In the genomic region with DNA sequence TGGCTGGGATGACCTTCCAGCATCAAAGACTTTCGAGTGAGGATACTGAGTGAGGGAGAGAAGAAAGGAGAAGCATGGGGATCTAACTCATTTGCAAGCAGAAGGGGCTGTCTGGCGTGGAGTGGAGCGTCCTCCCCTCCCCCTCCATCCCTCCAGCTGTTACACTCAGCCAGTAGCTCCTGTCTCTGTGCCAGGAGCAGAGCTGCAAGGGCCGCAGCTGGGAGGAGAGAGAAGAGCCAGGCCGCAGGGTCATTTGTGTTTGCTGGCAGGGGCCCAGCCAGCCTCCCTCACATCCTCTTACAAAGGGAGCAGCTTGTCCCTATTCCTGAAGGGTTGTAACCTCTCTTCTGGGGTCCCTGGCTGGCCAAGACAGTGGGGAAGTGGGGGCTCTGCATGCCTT, we compare ENCODE assay signal across 10 cellular contexts. TPM values are rescaled to one million over a fixed set of nuclear protein-coding genes. Genes with fewer than 3 reads are reported as not detected.
DNase-seq lines count a peak whose midpoint lies in the region; ATAC-seq and TF ChIP-seq lines count a peak whose summit lies in the region.
"Had no signal": no experiment of that assay in that cellular context is flagged by ENCODE, and none has a peak within 500 bp of the region (broad histone marks: within the 10 kb centered on the region; RNA-seq: fewer than 3 reads in every experiment).

No MANE protein-coding gene starts in this region.

- TF ChIP-seq CTCF in AG09309 (IDR thresholded peaks at IDR 0.05; ENCODE audit: control insufficient read depth, insufficient read depth, low read depth, low read length, missing control alignments) (no peak), fibroblast of mammary gland (conservative IDR thresholded peaks at IDR 0.05; ENCODE audit: control insufficient read depth, insufficient read depth, low read depth, low read length) (no peak), nephron (IDR thresholded peaks at IDR 0.05; ENCODE audit: unreplicated experiment in 3 of 3) (no peak)

- peak; percentile 11 for DNase-seq in AG09309 (ENCODE audit: low read depth)
- DNase-seq in NCI-H524 (lab: John Stamatoyannopoulos, UW) = peak; percentile 63 to 87
- DNase-seq in fibroblast of mammary gland (ENCODE audit: low read depth) = peak; percentile 88
- no peak for DNase-seq in NCI-H2107 treated with DMSO at 0.1 percent for 48 hours (lab: John Stamatoyannopoulos, UW; ENCODE audit: unreplicated experiment)
- no peak for DNase-seq in islet precursor cell
- DNase-seq: activated naive CD8-positive, alpha-beta T cell treated with anti-CD3 and anti-CD28 coated beads, Interleukin-2, amount 10 ng/mL, durations not matched to agents 7 days and 5 days; CD4-positive, CD25-positive, alpha-beta regulatory T cell had no signal

- no peaks in the 10 kb centered on the region for H3K27me3 Mint-ChIP-seq in nephron (ENCODE audit: low read depth)
- H3K27me3 Mint-ChIP-seq in activated T-helper 17 cell treated with anti-CD3 and anti-CD28 coated beads, Interleukin-2, amount 50 U/mL, for 72 hours = no peaks in the 10 kb centered on the region

- H3K4me3 ChIP-seq in AG09309 (ENCODE audit: control insufficient read depth, low read depth, low read length) (no peak overlapping the region), fibroblast of mammary gland (ENCODE audit: control insufficient read depth, low read depth, low read length) (no peak overlapping the region)

- H3K9me3 Mint-ChIP-seq in nephron = no peaks in the 10 kb centered on the region
- no peaks in the 10 kb centered on the region for H3K9me3 Mint-ChIP-seq in activated T-helper 17 cell treated with anti-CD3 and anti-CD28 coated beads, Interleukin-2, amount 50 U/mL, for 72 hours
- H3K9me3 Mint-ChIP-seq: activated naive CD8-positive, alpha-beta T cell treated with anti-CD3 and anti-CD28 coated beads, Interleukin-2, amount 10 ng/mL, durations not matched to agents 7 days and 5 days; CD4-positive, CD25-positive, alpha-beta regulatory T cell had no signal

- H3K36me3 Mint-ChIP-seq in nephron (ENCODE audit: low read depth) = peaks cover 27% of the 10 kb centered on the region
- no peaks in the 10 kb centered on the region for H3K36me3 Mint-ChIP-seq in activated T-helper 17 cell treated with anti-CD3 and anti-CD28 coated beads, Interleukin-2, amount 50 U/mL, for 72 hours (ENCODE audit: low read depth)
- H3K36me3 Mint-ChIP-seq: activated naive CD8-positive, alpha-beta T cell treated with anti-CD3 and anti-CD28 coated beads, Interleukin-2, amount 10 ng/mL, durations not matched to agents 7 days and 5 days; CD4-positive, CD25-positive, alpha-beta regulatory T cell had no signal

- peak overlapping the region; percentile 18 to 29 (median 22) for H3K4me3 Mint-ChIP-seq in nephron
- H3K4me3 Mint-ChIP-seq in activated T-helper 17 cell treated with anti-CD3 and anti-CD28 coated beads, Interleukin-2, amount 50 U/mL, for 72 hours = no peak overlapping the region
- H3K4me3 Mint-ChIP-seq: activated naive CD8-positive, alpha-beta T cell treated with anti-CD3 and anti-CD28 coated beads, Interleukin-2, amount 10 ng/mL, durations not matched to agents 7 days and 5 days; CD4-positive, CD25-positive, alpha-beta regulatory T cell had no signal

- H3K4me1 Mint-ChIP-seq in nephron = peaks cover 79% of the 10 kb centered on the region
- no peaks in the 10 kb centered on the region for H3K4me1 Mint-ChIP-seq in activated T-helper 17 cell treated with anti-CD3 and anti-CD28 coated beads, Interleukin-2, amount 50 U/mL, for 72 hours

- no peak for ATAC-seq in activated T-helper 17 cell treated with anti-CD3 and anti-CD28 coated beads, Interleukin-2, amount 50 U/mL, for 72 hours (replicated peaks)
- no peak for ATAC-seq in GM18870 (IDR thresholded peaks at IDR 0.05; ENCODE audit: unreplicated experiment)

- H3K27ac Mint-ChIP-seq in nephron = peak overlapping the region; percentile 95 to 97 (median 97)
- no peak overlapping the region for H3K27ac Mint-ChIP-seq in activated T-helper 17 cell treated with anti-CD3 and anti-CD28 coated beads, Interleukin-2, amount 50 U/mL, for 72 hours
- H3K27ac Mint-ChIP-seq: activated naive CD8-positive, alpha-beta T cell treated with anti-CD3 and anti-CD28 coated beads, Interleukin-2, amount 10 ng/mL, durations not matched to agents 7 days and 5 days; CD4-positive, CD25-positive, alpha-beta regulatory T cell had no signal

RNA-seq across cellular contexts. Expression of a gene that starts 58.0 kb away (rescaled TPM):
- total RNA-seq in activated T-helper 17 cell treated with anti-CD3 and anti-CD28 coated beads, Interleukin-2, amount 50 U/mL, for 72 hours = 1 to 10 TPM in 1 of 2 donors, under 1 TPM in 1; 0.78 to 2.3 TPM

Comparison
In these comparisons a context has a peak if more than half of its experiments do, and no peak if none do; other contexts are left out.
1. DNase-seq: peak in AG09309 (single experiment), NCI-H524 (2 of 2) and fibroblast of mammary gland (single experiment); none in NCI-H2107 treated with DMSO at 0.1 percent for 48 hours (single experiment) and islet precursor cell (single experiment).